ENCODE assay signal across 21 cellular contexts in genomic region chr17:32393904-32394303, GRCh38. TPM values are rescaled to one million over a fixed set of nuclear protein-coding genes. Genes with fewer than 3 reads are reported as not detected.
DNase-seq lines count a peak whose midpoint lies in the region; ATAC-seq and TF ChIP-seq lines count a peak whose summit lies in the region.
"Had no signal": no experiment of that assay in that cellular context is flagged by ENCODE, and none has a peak within 500 bp of the region (broad histone marks: within the 10 kb centered on the region; RNA-seq: fewer than 3 reads in every experiment).

No MANE protein-coding gene starts in this region.

- H3K27me3 Mint-ChIP-seq in activated CD4-positive, alpha-beta memory T cell treated with anti-CD3 and anti-CD28 coated beads, Interleukin-2, amount 10 ng/mL, durations not matched to agents 7 days and 5 days = no peaks in the 10 kb centered on the region
- H3K27me3 Mint-ChIP-seq in activated CD4-positive, alpha-beta memory T cell treated with anti-CD3 and anti-CD28 coated beads for 36 hours = no peaks in the 10 kb centered on the region
- H3K27me3 Mint-ChIP-seq in GM23338 (ENCODE audit: insufficient read depth, low read depth, poor library complexity) (peaks cover 5% of the 10 kb centered on the region), WTC11 (ENCODE audit: low read depth) (no peaks in the 10 kb centered on the region), osteocyte (ENCODE audit: unreplicated experiment) (no peaks in the 10 kb centered on the region), immature natural killer cell (ENCODE audit: low read depth in 3 of 3) (peaks cover 0 to 6% (median 0%) of the 10 kb centered on the region in 3 donors)
- no peaks in the 10 kb centered on the region for H3K27me3 Mint-ChIP-seq in stimulated activated memory B cell treated with anti-CD40 and anti-IgM and Interleukin-4, amounts not matched to agents 10 μg/mL and 1 μg/mL and 100 μg/mL, for 72 hours
- H3K27me3 Mint-ChIP-seq: B cell had no signal

- H3K79me2 ChIP-seq in GM23338 (replicated peaks; ENCODE audit: insufficient read depth) = no peaks in the 10 kb centered on the region
- H3K79me2 ChIP-seq in Karpas-422 (ENCODE audit: low read length) = no peaks in the 10 kb centered on the region

- CTCF ChIA-PET in activated CD4-positive, alpha-beta memory T cell treated with anti-CD3 and anti-CD28 coated beads, Interleukin-2, amount 10 ng/mL, durations not matched to agents 7 days and 5 days (lab: Charles Lee) = interaction anchor here (1.3 kb wide), 1 partner anchor 50 kb away, joined by 4 read pairs; the partner anchor contains the start of gene PSMD11
- CTCF ChIA-PET in activated CD4-positive, alpha-beta memory T cell treated with anti-CD3 and anti-CD28 coated beads for 36 hours (lab: Charles Lee) = no interaction called here
- CTCF ChIA-PET in WTC11 (lab: Charles Lee) = interaction anchor here (3.2 kb wide), 1 partner anchor 51 kb away, joined by 12 read pairs; the partner anchor contains the start of gene PSMD11

- 0 out of 2 replicates have a peak, but pooled peaks cover 7% of the 10 kb centered on the region for H3F3A ChIP-seq in GM23338 (replicated peaks; ENCODE audit: low read depth)

- peak overlapping the region; percentile 29 for H3K27ac Mint-ChIP-seq in activated CD4-positive, alpha-beta memory T cell treated with anti-CD3 and anti-CD28 coated beads, Interleukin-2, amount 10 ng/mL, durations not matched to agents 7 days and 5 days
- no peak overlapping the region for H3K27ac Mint-ChIP-seq in activated CD4-positive, alpha-beta memory T cell treated with anti-CD3 and anti-CD28 coated beads for 36 hours
- H3K27ac Mint-ChIP-seq in GM23338 (peak overlapping the region; percentile 56), WTC11 (peak overlapping the region; percentile 73; the same call in 1 of the 2 replicates), osteocyte (ENCODE audit: unreplicated experiment) (peak overlapping the region; percentile 3), immature natural killer cell (peak overlapping the region in 1 of 6 donors; percentile 36)
- no peak overlapping the region for H3K27ac Mint-ChIP-seq in stimulated activated memory B cell treated with anti-CD40 and anti-IgM and Interleukin-4, amounts not matched to agents 10 μg/mL and 1 μg/mL and 100 μg/mL, for 72 hours
- H3K27ac Mint-ChIP-seq: B cell had no signal

- no peak overlapping the region for H2AFZ ChIP-seq in GM23338
- H2AFZ ChIP-seq in Karpas-422 (ENCODE audit: low read length) = no peak overlapping the region
- H2AFZ ChIP-seq: GM23248 had no signal

- intact Hi-C loops in activated CD4-positive, alpha-beta memory T cell treated with anti-CD3 and anti-CD28 coated beads for 36 hours (cut with micrococcal nuclease) = no loop called here

- H4K20me1 ChIP-seq in GM23338 (replicated peaks; ENCODE audit: insufficient read depth) (peaks cover 14% of the 10 kb centered on the region), Karpas-422 (ENCODE audit: insufficient read depth, low read depth, low read length) (no peaks in the 10 kb centered on the region)

- no peak for DNase-seq in activated CD4-positive, alpha-beta memory T cell treated with anti-CD3 and anti-CD28 coated beads, Interleukin-2, amount 10 ng/mL, durations not matched to agents 7 days and 5 days
- DNase-seq in activated CD4-positive, alpha-beta memory T cell treated with anti-CD3 and anti-CD28 coated beads for 36 hours = no peak
- DNase-seq in GM23338 (ENCODE audit: low spot score) (no peak), WTC11 (ENCODE audit: low spot score) (no peak), osteocyte (ENCODE audit: extremely low spot score, unreplicated experiment) (no peak), Karpas-422 (no peak), immature natural killer cell (no peak)
- DNase-seq: 8988T, COR-L47, DMS153, GM23248, HCEC 1CT, KBM-7, NCI-H1105 treated with DMSO at 0.1 percent for 48 hours, NCI-H1694, NCI-H510A, NCI-H748 treated with DMSO at 0.1 percent for 48 hours, RPMI8226, SIG-M5 had no signal

- no peak overlapping the region for H3K4me3 Mint-ChIP-seq in activated CD4-positive, alpha-beta memory T cell treated with anti-CD3 and anti-CD28 coated beads, Interleukin-2, amount 10 ng/mL, durations not matched to agents 7 days and 5 days
- no peak overlapping the region for H3K4me3 Mint-ChIP-seq in activated CD4-positive, alpha-beta memory T cell treated with anti-CD3 and anti-CD28 coated beads for 36 hours
- H3K4me3 Mint-ChIP-seq in GM23338 (no peak overlapping the region), WTC11 (no peak overlapping the region), osteocyte (ENCODE audit: unreplicated experiment) (no peak overlapping the region), immature natural killer cell (no peak overlapping the region)
- H3K4me3 Mint-ChIP-seq in stimulated activated memory B cell treated with anti-CD40 and anti-IgM and Interleukin-4, amounts not matched to agents 10 μg/mL and 1 μg/mL and 100 μg/mL, for 72 hours = no peak overlapping the region
- H3K4me3 Mint-ChIP-seq: B cell had no signal

- no peak for ATAC-seq in GM23338
- ATAC-seq in WTC11 = no peak
- ATAC-seq in stimulated activated memory B cell treated with anti-CD40 and anti-IgM and Interleukin-4, amounts not matched to agents 10 μg/mL and 1 μg/mL and 100 μg/mL, for 72 hours = no peak

- H3K36me3 Mint-ChIP-seq in activated CD4-positive, alpha-beta memory T cell treated with anti-CD3 and anti-CD28 coated beads, Interleukin-2, amount 10 ng/mL, durations not matched to agents 7 days and 5 days (ENCODE audit: low read depth) = peaks cover 16% of the 10 kb centered on the region
- H3K36me3 Mint-ChIP-seq in activated CD4-positive, alpha-beta memory T cell treated with anti-CD3 and anti-CD28 coated beads for 36 hours = peaks cover 3% of the 10 kb centered on the region
- H3K36me3 Mint-ChIP-seq in GM23338 (ENCODE audit: low read depth) (peaks cover 6% of the 10 kb centered on the region; the same call in 1 of the 3 replicates), WTC11 (peaks cover 8% of the 10 kb centered on the region; the same call in 1 of the 2 replicates), osteocyte (ENCODE audit: unreplicated experiment) (peaks cover 13% of the 10 kb centered on the region), immature natural killer cell (peaks cover 0 to 4% (median 4%) of the 10 kb centered on the region in 3 donors)
- H3K36me3 Mint-ChIP-seq in stimulated activated memory B cell treated with anti-CD40 and anti-IgM and Interleukin-4, amounts not matched to agents 10 μg/mL and 1 μg/mL and 100 μg/mL, for 72 hours = peaks cover 15% of the 10 kb centered on the region

- H3K9me2 ChIP-seq in GM23338 (ENCODE audit: insufficient read depth) (no peaks in the 10 kb centered on the region), Karpas-422 (replicated peaks; ENCODE audit: insufficient read depth, low read length) (no peaks in the 10 kb centered on the region)

- H3K4me2 ChIP-seq in GM23338 (no peak overlapping the region), Karpas-422 (ENCODE audit: low read depth, low read length, poor library complexity, severe bottlenecking) (no peak overlapping the region)

- POLR2A ChIA-PET in activated CD4-positive, alpha-beta memory T cell treated with anti-CD3 and anti-CD28 coated beads, Interleukin-2, amount 10 ng/mL, durations not matched to agents 7 days and 5 days (lab: Charles Lee) = no interaction called here
- POLR2A ChIA-PET in activated CD4-positive, alpha-beta memory T cell treated with anti-CD3 and anti-CD28 coated beads for 36 hours (lab: Charles Lee) = no interaction called here
- POLR2A ChIA-PET in WTC11 (lab: Charles Lee) = no interaction called here

- H3K36me3 ChIP-seq in GM23338 (ENCODE audit: insufficient read depth) (no peaks in the 10 kb centered on the region), Karpas-422 (ENCODE audit: insufficient read depth, low read length) (no peaks in the 10 kb centered on the region)

- no peak overlapping the region for H3K4me3 ChIP-seq in GM23338
- no peak overlapping the region for H3K4me3 ChIP-seq in Karpas-422 (ENCODE audit: low read length)
- H3K4me3 ChIP-seq: GM23248 had no signal

- H3K4me1 Mint-ChIP-seq in activated CD4-positive, alpha-beta memory T cell treated with anti-CD3 and anti-CD28 coated beads, Interleukin-2, amount 10 ng/mL, durations not matched to agents 7 days and 5 days = no peaks in the 10 kb centered on the region
- no peaks in the 10 kb centered on the region for H3K4me1 Mint-ChIP-seq in activated CD4-positive, alpha-beta memory T cell treated with anti-CD3 and anti-CD28 coated beads for 36 hours (ENCODE audit: low read depth)
- H3K4me1 Mint-ChIP-seq in GM23338 (no peaks in the 10 kb centered on the region), WTC11 (no peaks in the 10 kb centered on the region), osteocyte (ENCODE audit: unreplicated experiment) (no peaks in the 10 kb centered on the region), immature natural killer cell (peaks cover 6 to 9% of the 10 kb centered on the region in 2 donors)
- H3K4me1 Mint-ChIP-seq in stimulated activated memory B cell treated with anti-CD40 and anti-IgM and Interleukin-4, amounts not matched to agents 10 μg/mL and 1 μg/mL and 100 μg/mL, for 72 hours = no peaks in the 10 kb centered on the region
- H3K4me1 Mint-ChIP-seq: B cell had no signal

- TF ChIP-seq CTCF in GM23338 (conservative IDR thresholded peaks at IDR 0.05; ENCODE audit: low read depth in 2 of 2) (no peak), WTC11 (IDR thresholded peaks at IDR 0.05) (no peak), osteocyte (IDR thresholded peaks at IDR 0.05) (no peak)

- H3K27me3 ChIP-seq in GM23338 (ENCODE audit: insufficient read depth) = no peaks in the 10 kb centered on the region
- no peaks in the 10 kb centered on the region for H3K27me3 ChIP-seq in Karpas-422 (ENCODE audit: low read length)

- 0 out of 2 replicates have a peak overlapping the region, but pooled peaks have one; percentile 32 for H3K27ac ChIP-seq in GM23338 (ENCODE audit: low read depth)
- no peak overlapping the region for H3K27ac ChIP-seq in Karpas-422 (ENCODE audit: low read length)
- H3K27ac ChIP-seq: GM23248 had no signal

- H3K9me3 ChIP-seq in Karpas-422 (ENCODE audit: low read length) = no peaks in the 10 kb centered on the region

- no peaks in the 10 kb centered on the region for H3K4me1 ChIP-seq in GM23338 (ENCODE audit: insufficient read depth)
- H3K4me1 ChIP-seq in Karpas-422 (ENCODE audit: low read length) = peaks cover 7% of the 10 kb centered on the region

- H3K9ac ChIP-seq in Karpas-422 (ENCODE audit: low read length) = no peak overlapping the region
- H3K9ac ChIP-seq: GM23248 had no signal

- no peaks in the 10 kb centered on the region for H3K9me3 Mint-ChIP-seq in activated CD4-positive, alpha-beta memory T cell treated with anti-CD3 and anti-CD28 coated beads, Interleukin-2, amount 10 ng/mL, durations not matched to agents 7 days and 5 days
- no peaks in the 10 kb centered on the region for H3K9me3 Mint-ChIP-seq in activated CD4-positive, alpha-beta memory T cell treated with anti-CD3 and anti-CD28 coated beads for 36 hours
- H3K9me3 Mint-ChIP-seq in GM23338 = no peaks in the 10 kb centered on the region
- peaks cover 9% of the 10 kb centered on the region for H3K9me3 Mint-ChIP-seq in WTC11
- no peaks in the 10 kb centered on the region for H3K9me3 Mint-ChIP-seq in osteocyte (ENCODE audit: unreplicated experiment)
- H3K9me3 Mint-ChIP-seq in stimulated activated memory B cell treated with anti-CD40 and anti-IgM and Interleukin-4, amounts not matched to agents 10 μg/mL and 1 μg/mL and 100 μg/mL, for 72 hours = no peaks in the 10 kb centered on the region
- H3K9me3 Mint-ChIP-seq in immature natural killer cell = no peaks in the 10 kb centered on the region

RNA-seq across cellular contexts. Expression of gene ZNF207, which starts 43.9 kb away (rescaled TPM):
- 100 to 1,000 TPM; 238 to 257 TPM for total RNA-seq in activated CD4-positive, alpha-beta memory T cell treated with anti-CD3 and anti-CD28 coated beads, Interleukin-2, amount 10 ng/mL, durations not matched to agents 7 days and 5 days
- 100 to 1,000 TPM; 192 to 209 TPM for total RNA-seq in activated CD4-positive, alpha-beta memory T cell treated with anti-CD3 and anti-CD28 coated beads for 36 hours
- 234 and 240 TPM in 2 replicates for total RNA-seq in GM23338 (2014; rRNA removed; shearing (Covaris generic))
- polyA plus RNA-seq in GM23338 (2016; fragmentation: Nextera tagmentation; extraction: Ambion mirVana) (155 and 171 TPM in 2 replicates), immature natural killer cell (100 to 1,000 TPM; 155 to 223 (median 221) TPM)
- total RNA-seq in WTC11 (2021) (188 to 223 TPM (median 201 TPM) in 3 replicates), osteocyte (144 and 153 TPM in 2 replicates)
- 115 and 219 TPM in 2 replicates for total RNA-seq in Karpas-422 (2014; rRNA removed; shearing (Covaris generic); ENCODE audit: low replicate concordance)

RNA-seq across cellular contexts. Expression of gene PSMD11, which starts 50.4 kb away (rescaled TPM):
- total RNA-seq in activated CD4-positive, alpha-beta memory T cell treated with anti-CD3 and anti-CD28 coated beads, Interleukin-2, amount 10 ng/mL, durations not matched to agents 7 days and 5 days = 100 to 1,000 TPM; 105 to 110 TPM
- total RNA-seq in activated CD4-positive, alpha-beta memory T cell treated with anti-CD3 and anti-CD28 coated beads for 36 hours = 100 to 1,000 TPM; 161 to 162 TPM
- 132 and 180 TPM in 2 replicates for total RNA-seq in GM23338 (2014; rRNA removed; shearing (Covaris generic))
- polyA plus RNA-seq in GM23338 (2016; fragmentation: Nextera tagmentation; extraction: Ambion mirVana) = 360 and 369 TPM in 2 replicates
- total RNA-seq in WTC11 (2021) = 133 to 155 TPM (median 146 TPM) in 3 replicates
- 81.6 and 85.0 TPM in 2 replicates for total RNA-seq in osteocyte
- total RNA-seq in Karpas-422 (2014; rRNA removed; shearing (Covaris generic); ENCODE audit: low replicate concordance) = 69.5 and 79.6 TPM in 2 replicates
- 100 to 1,000 TPM in 1 of 3 donors, 10 to 100 TPM in 2; 82.1 to 136 (median 96.4) TPM for polyA plus RNA-seq in immature natural killer cell

RNA-seq across cellular contexts. Expression of gene C17orf75, which starts 51.9 kb away (rescaled TPM):
- 10 to 100 TPM; 32.1 to 35.1 TPM for total RNA-seq in activated CD4-positive, alpha-beta memory T cell treated with anti-CD3 and anti-CD28 coated beads, Interleukin-2, amount 10 ng/mL, durations not matched to agents 7 days and 5 days
- 10 to 100 TPM; 25.6 to 28.5 TPM for total RNA-seq in activated CD4-positive, alpha-beta memory T cell treated with anti-CD3 and anti-CD28 coated beads for 36 hours
- total RNA-seq in GM23338 (2014; rRNA removed; shearing (Covaris generic)) = 26.8 and 35.9 TPM in 2 replicates
- polyA plus RNA-seq in GM23338 (2016; fragmentation: Nextera tagmentation; extraction: Ambion mirVana) (43.3 and 50.1 TPM in 2 replicates), immature natural killer cell (10 to 100 TPM in 2 of 3 donors, 1 to 10 TPM in 1; 9.8 to 18.5 (median 12.0) TPM)
- total RNA-seq in WTC11 (2021) (35.5 to 49.4 TPM (median 35.5 TPM) in 3 replicates), osteocyte (19.4 and 20.9 TPM in 2 replicates)
- total RNA-seq in Karpas-422 (2014; rRNA removed; shearing (Covaris generic); ENCODE audit: low replicate concordance) = 31.3 and 47.9 TPM in 2 replicates

Comparison
In these comparisons a context has a peak if more than half of its experiments do, and no peak if none do; other contexts are left out.
1. H3K27ac Mint-ChIP-seq: peak in activated CD4-positive, alpha-beta memory T cell treated with anti-CD3 and anti-CD28 coated beads, Interleukin-2, amount 10 ng/mL, durations not matched to agents 7 days and 5 days (single experiment), GM23338 (single experiment), WTC11 (single experiment) and osteocyte (single experiment); none in activated CD4-positive, alpha-beta memory T cell treated with anti-CD3 and anti-CD28 coated beads for 36 hours (single experiment) and stimulated activated memory B cell treated with anti-CD40 and anti-IgM and Interleukin-4, amounts not matched to agents 10 μg/mL and 1 μg/mL and 100 μg/mL, for 72 hours (single experiment).